Comparison of ENCODE assay signal across 28 cellular contexts in genomic region chr6:70388814-70389213, GRCh38.
"Had no signal": no experiment of that assay in that cellular context is flagged by ENCODE, and none has a peak within 500 bp of the region (broad histone marks: within the 10 kb centered on the region; RNA-seq: fewer than 3 reads in every experiment).

No MANE protein-coding gene starts in this region.

- H3K4me3 ChIP-seq: ascending aorta, breast epithelium, cardiac muscle cell, colonic mucosa had no signal

- FAIRE-seq: frontal cortex had no signal

- H3K9me3 ChIP-seq: ascending aorta, breast epithelium, colonic mucosa had no signal

- H3K36me3 ChIP-seq: ascending aorta, breast epithelium, cardiac muscle cell, colonic mucosa had no signal

- H3K4me1 ChIP-seq: ascending aorta, breast epithelium, colonic mucosa had no signal

- ATAC-seq: activated naive CD4-positive, alpha-beta T cell treated with anti-CD3 and anti-CD28 coated beads, Interleukin-2, amount 50 U/mL, for 72 hours; activated T-cell treated with anti-CD3 and anti-CD28 coated beads, Interleukin-2, amount 50 U/mL, for 72 hours; esophagus mucosa; WTC11 had no signal

- H3K27me3 ChIP-seq: ascending aorta, cardiac muscle cell, colonic mucosa had no signal

- DNase-seq: activated CD4-positive, alpha-beta memory T cell treated with anti-CD3 and anti-CD28 coated beads, Interleukin-2, amount 10 ng/mL, durations not matched to agents 7 days and 5 days; activated CD4-positive, alpha-beta T cell treated with anti-CD3 and anti-CD28 coated beads for 1 hour; activated CD4-positive, alpha-beta T cell treated with anti-CD3 and anti-CD28 coated beads for 4 hours; activated CD4-positive, alpha-beta T cell treated with anti-CD3 and anti-CD28 coated beads, Interleukin-2, amount 10 ng/mL, durations not matched to agents 7 days and 5 days; activated CD4-positive, alpha-beta T cell treated with anti-CD3 and anti-CD28 coated beads, Interleukin-2, amount 50 U/mL, for 4 hours; activated CD8-positive, alpha-beta memory T cell treated with anti-CD3 and anti-CD28 coated beads, Interleukin-2, amount 50 U/mL, for 48 hours; activated gamma-delta T cell; activated naive CD4-positive, alpha-beta T cell; activated naive CD4-positive, alpha-beta T cell treated with anti-CD3 and anti-CD28 coated beads, Interleukin-2, amount 10 ng/mL, durations not matched to agents 7 days and 5 days; activated naive CD8-positive, alpha-beta T cell treated with anti-CD3 and anti-CD28 coated beads, Interleukin-2, amount 10 ng/mL, durations not matched to agents 7 days and 5 days; activated T-cell treated with anti-CD3 and anti-CD28 coated beads for 4 hours; activated T-cell treated with anti-CD3 and anti-CD28 coated beads, Interleukin-2, amount 50 U/mL, for 24 hours; activated T-cell treated with anti-CD3 and anti-CD28 coated beads, Interleukin-2, amount 50 U/mL, for 72 hours; central memory CD4-positive, alpha-beta T cell; cerebellar nuclear complex; colonic mucosa; effector memory CD4-positive, alpha-beta T cell; endodermal cell; foreskin fibroblast; head of caudate nucleus; T-helper 2 cell had no signal

- H3K27ac ChIP-seq: ascending aorta, breast epithelium, cardiac muscle cell, colonic mucosa had no signal
